ENCODE assay signal across 9 cellular contexts in genomic region chr11:115759622-115760527, GRCh38.
DNase-seq lines count a peak whose midpoint lies in the region; ATAC-seq and TF ChIP-seq lines count a peak whose summit lies in the region.
"Had no signal": no experiment of that assay in that cellular context is flagged by ENCODE, and none has a peak within 500 bp of the region (broad histone marks: within the 10 kb centered on the region; RNA-seq: fewer than 3 reads in every experiment).

No MANE protein-coding gene starts in this region.

- H3K9me3 ChIP-seq in ES-I3 (ENCODE audit: control insufficient read depth, insufficient read depth, low read length): no peaks in the 10 kb centered on the region
- no peaks in the 10 kb centered on the region for H3K9me3 ChIP-seq in iPS-18a (ENCODE audit: control insufficient read depth, low read depth, low read length)

- DNase-seq in WTC11 (ENCODE audit: low spot score): peak; percentile 56
- DNase-seq in dedifferentiated amniotic fluid mesenchymal stem cell (ENCODE audit: extremely low spot score): no peak
- no peak for DNase-seq in T-helper 1 cell
- DNase-seq: NCI-H524 treated with DMSO at 0.1 percent for 48 hours had no signal

- H3K27me3 ChIP-seq in iPS-18a (ENCODE audit: control insufficient read depth, insufficient read depth, low read length) (peaks cover 47% of the 10 kb centered on the region), rectal smooth muscle tissue (ENCODE audit: control insufficient read depth, insufficient read depth, low read length) (peaks cover 5% of the 10 kb centered on the region)

- H3K4me1 Mint-ChIP-seq in WTC11: peaks cover 9% of the 10 kb centered on the region

- peak overlapping the region; percentile 70 for H3K4me3 Mint-ChIP-seq in WTC11

- no peak for TF ChIP-seq CTCF in WTC11 (IDR thresholded peaks at IDR 0.05)

- no peak overlapping the region for H3K27ac ChIP-seq in iPS-18a (ENCODE audit: low read length)
- no peak overlapping the region for H3K27ac ChIP-seq in rectal smooth muscle tissue (ENCODE audit: low read depth, low read length)

- no peak overlapping the region for H3K27ac Mint-ChIP-seq in WTC11

- no peaks in the 10 kb centered on the region for H3K4me1 ChIP-seq in ES-I3 (ENCODE audit: insufficient read depth, low read length)
- H3K4me1 ChIP-seq in iPS-18a (ENCODE audit: control insufficient read depth, low read depth, low read length): no peaks in the 10 kb centered on the region
- no peaks in the 10 kb centered on the region for H3K4me1 ChIP-seq in rectal smooth muscle tissue (ENCODE audit: control insufficient read depth, insufficient read depth, low read length)

- ATAC-seq in WTC11: peak; percentile 68
- no peak for ATAC-seq in HG02981 (IDR thresholded peaks at IDR 0.05; ENCODE audit: unreplicated experiment)
- no peak for ATAC-seq in GM18868 (IDR thresholded peaks at IDR 0.05; ENCODE audit: unreplicated experiment)

- POLR2A ChIA-PET in WTC11 (lab: Charles Lee): no interaction called here

- peaks cover 64% of the 10 kb centered on the region for H3K27me3 Mint-ChIP-seq in WTC11 (ENCODE audit: low read depth)

- H3K36me3 Mint-ChIP-seq in WTC11: no peaks in the 10 kb centered on the region

- H3K9me3 Mint-ChIP-seq in WTC11: no peaks in the 10 kb centered on the region

- H3K4me3 ChIP-seq in iPS-18a (ENCODE audit: low read length): peak overlapping the region; percentile 45
- H3K4me3 ChIP-seq in rectal smooth muscle tissue (ENCODE audit: low read length): peak overlapping the region; percentile 67

- CTCF ChIA-PET in WTC11 (lab: Charles Lee): interaction anchor here (0.7 to 1.8 kb wide), 8 partner anchors 15 to 319 kb away, joined by 3 to 6 read pairs (median 4); no protein-coding TSS in a partner anchor

- H3K36me3 ChIP-seq in ES-I3 (ENCODE audit: insufficient read depth, low read length): no peaks in the 10 kb centered on the region
- no peaks in the 10 kb centered on the region for H3K36me3 ChIP-seq in iPS-18a (ENCODE audit: control insufficient read depth, low read depth, low read length)
- no peaks in the 10 kb centered on the region for H3K36me3 ChIP-seq in rectal smooth muscle tissue (ENCODE audit: control insufficient read depth, insufficient read depth, low read length)

- H3K9ac ChIP-seq in ES-I3 (ENCODE audit: low read depth, low read length) (peak overlapping the region; percentile 77), iPS-18a (ENCODE audit: low read length) (no peak overlapping the region), rectal smooth muscle tissue (ENCODE audit: low read length) (no peak overlapping the region)

TF ChIP-seq in WTC11, 78 proteins besides CTCF, POLR2A, EP300 and RAD21 (continues in another document):
- TF ChIP-seq ELF4 (CRISPR knock-in tag; IDR thresholded peaks at IDR 0.05; ENCODE audit: low read depth): 0 out of 2 replicates have a peak, but pooled peaks have one; percentile 25
- no peak for TF ChIP-seq NR3C1 (CRISPR knock-in tag; conservative IDR thresholded peaks at IDR 0.05; ENCODE audit: low read depth)
- no peak for TF ChIP-seq IRF1 (CRISPR knock-in tag; IDR thresholded peaks at IDR 0.05)
- 0 out of 2 replicates have a peak, but pooled peaks have one; percentile 13 for TF ChIP-seq SMAD3 (CRISPR knock-in tag; IDR thresholded peaks at IDR 0.05; ENCODE audit: borderline replicate concordance)
- no peak for TF ChIP-seq ERG (CRISPR knock-in tag; IDR thresholded peaks at IDR 0.05)
- no peak for TF ChIP-seq PRRX2 (CRISPR knock-in tag; IDR thresholded peaks at IDR 0.05)
- TF ChIP-seq AFF4 (CRISPR knock-in tag; IDR thresholded peaks at IDR 0.05; ENCODE audit: borderline replicate concordance): peak; percentile 62; the same call in 1 of the 2 replicates
- no peak for TF ChIP-seq OVOL2 (CRISPR knock-in tag; IDR thresholded peaks at IDR 0.05; ENCODE audit: borderline replicate concordance)
- TF ChIP-seq ATF2 (CRISPR knock-in tag; IDR thresholded peaks at IDR 0.05; ENCODE audit: borderline replicate concordance, low read depth): no peak
- no peak for TF ChIP-seq ZNF423 (CRISPR knock-in tag; IDR thresholded peaks at IDR 0.05)
- no peak for TF ChIP-seq ETV6 (CRISPR knock-in tag; IDR thresholded peaks at IDR 0.05)
- no peak for TF ChIP-seq FOXK1 (CRISPR knock-in tag; IDR thresholded peaks at IDR 0.05)
- TF ChIP-seq AR (CRISPR knock-in tag; IDR thresholded peaks at IDR 0.05): no peak
- TF ChIP-seq ZNF396 (CRISPR knock-in tag; IDR thresholded peaks at IDR 0.05; ENCODE audit: borderline replicate concordance): no peak
